In the genomic region with DNA sequence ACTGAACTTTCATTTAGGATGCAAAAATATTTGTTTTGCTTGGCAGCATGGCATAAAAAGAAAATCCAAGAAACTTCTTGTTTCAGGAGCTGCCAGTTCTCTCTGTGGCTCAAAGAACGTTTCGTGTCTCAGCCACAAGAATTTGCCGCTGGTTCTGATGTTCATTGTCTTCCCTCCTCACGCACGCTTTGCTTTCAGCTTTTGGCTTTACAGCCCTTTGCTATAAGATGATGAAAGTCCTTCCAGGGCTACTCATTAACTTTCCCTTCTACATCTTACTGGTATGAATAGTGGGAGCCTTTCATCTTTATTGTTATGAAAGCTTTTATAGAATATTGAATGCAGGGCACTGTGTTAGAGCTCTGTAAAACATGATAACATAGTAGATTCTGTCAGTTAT, we compare ENCODE assay signal across 21 cellular contexts.
DNase-seq lines count a peak whose midpoint lies in the region; ATAC-seq and TF ChIP-seq lines count a peak whose summit lies in the region.
"Had no signal": no experiment of that assay in that cellular context is flagged by ENCODE, and none has a peak within 500 bp of the region (broad histone marks: within the 10 kb centered on the region; RNA-seq: fewer than 3 reads in every experiment).

No MANE protein-coding gene starts in this region.

- no peak overlapping the region for H3K4me3 ChIP-seq in left ventricle myocardium inferior
- no peak overlapping the region for H3K4me3 ChIP-seq in cardiac fibroblast (replicated peaks in 1 of 2; ENCODE audit: low read depth in 2 of 2, low read length in 2 of 2)
- H3K4me3 ChIP-seq: dorsolateral prefrontal cortex, gastrocnemius medialis, K562, skin epidermis, thoracic aorta had no signal

- H3K4me3 Mint-ChIP-seq in activated T-cell treated with anti-CD3 and anti-CD28 coated beads, Interleukin-2, amount 50 U/mL, for 72 hours: no peak overlapping the region
- H3K4me3 Mint-ChIP-seq: activated CD8-positive, alpha-beta memory T cell treated with anti-CD3 and anti-CD28 coated beads, Interleukin-2, amount 10 ng/mL, durations not matched to agents 7 days and 5 days; activated naive CD4-positive, alpha-beta T cell treated with anti-CD3 and anti-CD28 coated beads, Interleukin-2, amount 50 U/mL, for 24 hours; naive thymus-derived CD8-positive, alpha-beta T cell had no signal

- no peak overlapping the region for H3K27ac Mint-ChIP-seq in activated T-cell treated with anti-CD3 and anti-CD28 coated beads, Interleukin-2, amount 50 U/mL, for 72 hours
- H3K27ac Mint-ChIP-seq: activated CD8-positive, alpha-beta memory T cell treated with anti-CD3 and anti-CD28 coated beads, Interleukin-2, amount 10 ng/mL, durations not matched to agents 7 days and 5 days; naive thymus-derived CD8-positive, alpha-beta T cell had no signal

- peaks cover 3% of the 10 kb centered on the region for H3K4me1 ChIP-seq in left ventricle myocardium inferior

- H3K27me3 ChIP-seq in left ventricle myocardium inferior (ENCODE audit: low read depth): no peaks in the 10 kb centered on the region
- H3K27me3 ChIP-seq: dorsolateral prefrontal cortex, gastrocnemius medialis had no signal

- no peaks in the 10 kb centered on the region for H3K36me3 Mint-ChIP-seq in activated T-cell treated with anti-CD3 and anti-CD28 coated beads, Interleukin-2, amount 50 U/mL, for 72 hours (ENCODE audit: insufficient read depth in 2 of 2)
- H3K36me3 Mint-ChIP-seq: activated CD8-positive, alpha-beta memory T cell treated with anti-CD3 and anti-CD28 coated beads, Interleukin-2, amount 10 ng/mL, durations not matched to agents 7 days and 5 days; activated naive CD4-positive, alpha-beta T cell treated with anti-CD3 and anti-CD28 coated beads, Interleukin-2, amount 50 U/mL, for 24 hours; naive thymus-derived CD8-positive, alpha-beta T cell had no signal

- peak overlapping the region; percentile 9 for H3K27ac ChIP-seq in left ventricle myocardium inferior (replicated peaks)
- H3K27ac ChIP-seq: dorsolateral prefrontal cortex had no signal

- H3K4me1 Mint-ChIP-seq in activated T-cell treated with anti-CD3 and anti-CD28 coated beads, Interleukin-2, amount 50 U/mL, for 72 hours (ENCODE audit: low read depth): no peaks in the 10 kb centered on the region
- H3K4me1 Mint-ChIP-seq: activated CD8-positive, alpha-beta memory T cell treated with anti-CD3 and anti-CD28 coated beads, Interleukin-2, amount 10 ng/mL, durations not matched to agents 7 days and 5 days; activated naive CD4-positive, alpha-beta T cell treated with anti-CD3 and anti-CD28 coated beads, Interleukin-2, amount 50 U/mL, for 24 hours; naive thymus-derived CD8-positive, alpha-beta T cell had no signal

- TF ChIP-seq CTCF in left ventricle myocardium inferior (IDR thresholded peaks at IDR 0.05; ENCODE audit: borderline replicate concordance) (no peak), cardiac fibroblast (IDR thresholded peaks at IDR 0.05; ENCODE audit: low read depth, low read length) (no peak)

- intact Hi-C loops in left ventricle myocardium inferior (cut with micrococcal nuclease): no loop called here
- intact Hi-C loops in cardiac septum (cut with DNase I): no loop called here

- peaks cover 13% of the 10 kb centered on the region for H3K27me3 Mint-ChIP-seq in activated T-cell treated with anti-CD3 and anti-CD28 coated beads, Interleukin-2, amount 50 U/mL, for 72 hours (ENCODE audit: low read depth)

- no peaks in the 10 kb centered on the region for H3K36me3 ChIP-seq in left ventricle myocardium inferior
- H3K36me3 ChIP-seq: gastrocnemius medialis, thoracic aorta had no signal

- DNase-seq in left ventricle myocardium inferior (no peak), cardiac septum (ENCODE audit: low spot score) (no peak), cardiac fibroblast (ENCODE audit: low read depth in 2 of 2) (peak; percentile 78 to 85), left lobe of liver (ENCODE audit: low spot score) (no peak), NCI-H2196 treated with DMSO at 0.1 percent for 48 hours (lab: John Stamatoyannopoulos, UW; ENCODE audit: unreplicated experiment) (no peak)
- no peak for DNase-seq in activated naive CD4-positive, alpha-beta T cell treated with Interleukin-2 at 50 U/mL for 16 hours
- no peak for DNase-seq in activated T-cell treated with anti-CD3 and anti-CD28 coated beads, Interleukin-2, amount 50 U/mL, for 72 hours
- DNase-seq: 8988T; activated CD8-positive, alpha-beta memory T cell treated with anti-CD3 and anti-CD28 coated beads, Interleukin-2, amount 10 ng/mL, durations not matched to agents 7 days and 5 days; dorsolateral prefrontal cortex; gastrocnemius medialis; islet precursor cell; naive thymus-derived CD8-positive, alpha-beta T cell; NCI-H187 treated with DMSO at 0.1 percent for 48 hours; NK-92 treated with Interleukin-12 subunit alpha and Interleukin-12 subunit beta, amount 100 ng/mL, for 24 hours; SK-N-SH had no signal

- H3K9me3 Mint-ChIP-seq in activated T-cell treated with anti-CD3 and anti-CD28 coated beads, Interleukin-2, amount 50 U/mL, for 72 hours: no peaks in the 10 kb centered on the region
- H3K9me3 Mint-ChIP-seq: activated naive CD4-positive, alpha-beta T cell treated with anti-CD3 and anti-CD28 coated beads, Interleukin-2, amount 50 U/mL, for 24 hours; naive thymus-derived CD8-positive, alpha-beta T cell had no signal

- H3K9me3 ChIP-seq in left ventricle myocardium inferior (replicated peaks): no peaks in the 10 kb centered on the region
- H3K9me3 ChIP-seq: gastrocnemius medialis, SK-N-SH, thoracic aorta had no signal

- ATAC-seq in left lobe of liver (peak; percentile 52), GM18868 (IDR thresholded peaks at IDR 0.05; ENCODE audit: unreplicated experiment) (no peak)
- no peak for ATAC-seq in activated T-cell treated with anti-CD3 and anti-CD28 coated beads, Interleukin-2, amount 50 U/mL, for 72 hours (replicated peaks in 1 of 2)
- ATAC-seq: activated CD8-positive, alpha-beta memory T cell treated with anti-CD3 and anti-CD28 coated beads, Interleukin-2, amount 10 ng/mL, durations not matched to agents 7 days and 5 days; gastrocnemius medialis; K562; naive thymus-derived CD8-positive, alpha-beta T cell had no signal

Comparison
In these comparisons a context has a peak if more than half of its experiments do, and no peak if none do; other contexts are left out.
1. DNase-seq: peak in cardiac fibroblast (2 of 2); none in left ventricle myocardium inferior (single experiment), cardiac septum (single experiment), left lobe of liver (single experiment), activated naive CD4-positive, alpha-beta T cell treated with Interleukin-2 at 50 U/mL for 16 hours (single experiment), NCI-H2196 treated with DMSO at 0.1 percent for 48 hours (single experiment) and activated T-cell treated with anti-CD3 and anti-CD28 coated beads, Interleukin-2, amount 50 U/mL, for 72 hours (0 of 2).